Comparison of ENCODE assay signal across 8 cellular contexts in the genomic region with DNA sequence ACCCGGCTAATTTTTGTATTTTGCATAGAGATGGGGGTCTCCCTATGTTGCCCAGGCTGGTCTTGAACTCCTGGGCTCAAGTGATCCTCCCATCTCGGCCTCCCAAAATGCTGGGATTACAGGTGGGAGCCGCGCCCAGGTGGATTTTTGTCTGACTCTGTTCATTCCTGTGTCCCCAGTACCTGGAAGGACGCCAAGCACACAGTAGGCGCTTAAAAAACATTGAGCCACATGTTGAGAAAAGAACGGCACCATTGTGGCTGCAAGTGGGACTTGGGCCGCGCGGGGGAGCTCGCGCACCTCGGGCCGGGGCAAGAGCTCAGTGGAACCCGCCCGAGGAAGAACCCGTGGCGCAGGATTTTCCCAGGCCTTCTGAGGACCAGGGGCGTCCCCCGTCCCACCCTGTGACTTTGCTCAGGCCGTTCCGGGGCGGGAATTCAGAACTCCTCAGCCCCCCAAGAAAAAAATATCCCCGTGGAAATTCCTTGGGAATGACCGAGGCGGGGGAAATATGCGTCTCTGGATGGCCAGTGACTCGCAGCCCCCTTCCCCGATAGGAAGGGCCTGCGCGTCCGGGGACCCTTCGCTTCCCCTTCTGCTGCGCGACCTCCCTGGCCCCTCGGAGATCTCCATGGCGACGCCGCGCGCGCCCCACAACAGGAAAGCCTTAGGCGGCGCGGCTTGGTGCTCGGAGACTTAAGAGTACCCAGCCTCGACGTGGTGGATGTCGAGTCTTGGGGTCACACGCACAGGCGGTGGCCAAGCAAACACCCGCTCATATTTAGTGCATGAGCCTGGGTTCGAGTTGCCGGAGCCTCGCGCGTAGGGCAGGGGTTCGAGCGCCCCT. TPM values are rescaled to one million over a fixed set of nuclear protein-coding genes. Genes with fewer than 3 reads are reported as not detected.
DNase-seq lines count a peak whose midpoint lies in the region; ATAC-seq, FAIRE-seq and TF ChIP-seq lines count a peak whose summit lies in the region.

No MANE protein-coding gene starts in this region.

- no peaks in the 10 kb centered on the region for H3K27me3 ChIP-seq in CD4-positive, alpha-beta T cell (ENCODE audit: control insufficient read depth, insufficient read depth, low read length)
- peaks cover 45% of the 10 kb centered on the region for H3K27me3 ChIP-seq in GM23338 (ENCODE audit: insufficient read depth)

- peak overlapping the region; percentile 40 to 55 for H3K9ac ChIP-seq in kidney (ENCODE audit: low read length in 2 of 2)

- peak overlapping the region; percentile 93 for H2AFZ ChIP-seq in GM23338

- no peak for FAIRE-seq in kidney (lab: Jason Lieb, UNC)

- no peaks in the 10 kb centered on the region for H3K9me3 ChIP-seq in CD4-positive, alpha-beta T cell (ENCODE audit: control insufficient read depth, low read length)
- no peaks in the 10 kb centered on the region for H3K9me3 ChIP-seq in kidney (ENCODE audit: control insufficient read depth in 1 of 2, low read length in 2 of 2)

- peak; percentile 94 for TF ChIP-seq CTCF in CD4-positive, alpha-beta T cell (IDR thresholded peaks at IDR 0.05)
- TF ChIP-seq CTCF in GM23338 (conservative IDR thresholded peaks at IDR 0.05; ENCODE audit: low read depth in 2 of 2) (peak; percentile 83 to 97), kidney (IDR thresholded peaks at IDR 0.05; ENCODE audit: borderline replicate concordance, extremely low read depth, insufficient read depth) (peak; percentile 93)

- peak overlapping the region; percentile 77 for H3K4me2 ChIP-seq in GM23338

- H3K36me3 ChIP-seq in GM23338 (ENCODE audit: insufficient read depth) = no peaks in the 10 kb centered on the region
- peaks cover 0 to under 1% of the 10 kb centered on the region in 2 donors for H3K36me3 ChIP-seq in kidney (ENCODE audit: control insufficient read depth in 1 of 2, insufficient read depth in 2 of 2, low read length in 2 of 2)

- intact Hi-C loops in CD4-positive, alpha-beta T cell (cut with DNase I, micrococcal nuclease) = loop anchor here (1.0 to 5.0 kb wide), 6 partner anchors 17 to 337 kb away; partner anchors contain the start of genes FDX2 (in 1 of the 2), ICAM4 (in 1 of the 2) and RAVER1 (in 1 of the 2)
- intact Hi-C loops in kidney (cut with DNase I) = loop anchor here (5.0 kb wide), 1 partner anchor 123 kb away; no protein-coding TSS in a partner anchor

- H3K79me2 ChIP-seq in GM23338 (replicated peaks; ENCODE audit: insufficient read depth) = no peaks in the 10 kb centered on the region

- H4K20me1 ChIP-seq in GM23338 (replicated peaks; ENCODE audit: insufficient read depth) = no peaks in the 10 kb centered on the region

- peaks cover 4% of the 10 kb centered on the region; the same call in 1 of the 2 replicates for H3K4me1 ChIP-seq in GM23338 (ENCODE audit: insufficient read depth)
- H3K4me1 ChIP-seq in kidney (ENCODE audit: control insufficient read depth in 1 of 2, insufficient read depth in 1 of 2, low read depth in 1 of 2, low read length in 2 of 2) = peaks cover 0 to 9% of the 10 kb centered on the region in 2 donors

- no peaks in the 10 kb centered on the region for H3K9me3 Mint-ChIP-seq in CD4-positive, alpha-beta T cell
- no peaks in the 10 kb centered on the region; the same call in 2 of the 3 replicates for H3K9me3 Mint-ChIP-seq in GM23338

- H3K4me3 ChIP-seq in GM23338 (peak overlapping the region; percentile 53), kidney (ENCODE audit: low read length in 2 of 2) (peak overlapping the region; percentile 61)

- peak; percentile 69 for ATAC-seq in CD4-positive, alpha-beta T cell (ENCODE audit: poor library complexity)
- peak; percentile 69 for ATAC-seq in GM23338
- peak; percentile 53 to 55 for ATAC-seq in activated CD4-positive, CD25-positive, alpha-beta regulatory T cell treated with anti-CD3 and anti-CD28 coated beads, Interleukin-2, amount 50 U/mL, for 24 hours
- no peak for ATAC-seq in HG02884 (IDR thresholded peaks at IDR 0.05; ENCODE audit: unreplicated experiment)

- peaks cover 4% of the 10 kb centered on the region for H3K36me3 Mint-ChIP-seq in CD4-positive, alpha-beta T cell (ENCODE audit: low read depth)
- no peaks in the 10 kb centered on the region for H3K36me3 Mint-ChIP-seq in GM23338 (ENCODE audit: low read depth)

- no peaks in the 10 kb centered on the region for H3K27me3 Mint-ChIP-seq in CD4-positive, alpha-beta T cell
- peaks cover 43% of the 10 kb centered on the region for H3K27me3 Mint-ChIP-seq in GM23338 (ENCODE audit: insufficient read depth, low read depth, poor library complexity)

- CTCF ChIA-PET in CD4-positive, alpha-beta T cell (lab: Charles Lee) = interaction anchor here (0.5 to 6.4 kb wide), 27 partner anchors 9 to 411 kb away, joined by 3 to 102 read pairs (median 4); partner anchors contain the start of genes ICAM5, MRPL4, RAVER1 and TYK2

- no peaks in the 10 kb centered on the region for H3K9me2 ChIP-seq in GM23338 (ENCODE audit: insufficient read depth)

- peak; percentile 72 to 90 (median 85) for DNase-seq in CD4-positive, alpha-beta T cell
- DNase-seq in GM23338 (ENCODE audit: low spot score) (peak; percentile 89), NCI-H2196 treated with DMSO at 0.1 percent for 48 hours (lab: John Stamatoyannopoulos, UW; ENCODE audit: unreplicated experiment) (peak; percentile 56), kidney (peak; percentile 94)
- DNase-seq in central memory CD4-positive, alpha-beta T cell = peak; percentile 81
- DNase-seq in stimulated activated CD4-positive, alpha-beta T cell treated with anti-CD3 and anti-CD28 coated beads, Interleukin-12 subunit alpha, Interleukin-12 subunit beta, amount 100 ng/mL, for 24 hours (ENCODE audit: low read depth in 2 of 2) = peak; percentile 70 to 88

- peaks cover 38% of the 10 kb centered on the region for H3K4me1 Mint-ChIP-seq in CD4-positive, alpha-beta T cell (ENCODE audit: low read depth)
- H3K4me1 Mint-ChIP-seq in GM23338 = peaks cover 4% of the 10 kb centered on the region; the same call in 2 of the 3 replicates

- peaks cover 13% of the 10 kb centered on the region; the same call in 1 of the 2 replicates for H3F3A ChIP-seq in GM23338 (replicated peaks; ENCODE audit: low read depth)

- H3K4me3 Mint-ChIP-seq in CD4-positive, alpha-beta T cell = peak overlapping the region; percentile 86
- peak overlapping the region; percentile 65 for H3K4me3 Mint-ChIP-seq in GM23338

- H3K27ac ChIP-seq in CD4-positive, alpha-beta T cell (ENCODE audit: low read depth, low read length) = peak overlapping the region; percentile 77
- H3K27ac ChIP-seq in GM23338 (ENCODE audit: low read depth) = no peak overlapping the region
- peak overlapping the region; percentile 87 to 90 for H3K27ac ChIP-seq in kidney (ENCODE audit: low read depth in 2 of 2, low read length in 2 of 2)

- POLR2A ChIA-PET in CD4-positive, alpha-beta T cell (lab: Charles Lee) = interaction anchor here (0.9 to 4.0 kb wide), 15 partner anchors 17 to 173 kb away, joined by 3 to 69 read pairs (median 4); partner anchors contain the start of genes ICAM4, ICAM5, MRPL4 and PPAN

- H3K27ac Mint-ChIP-seq in CD4-positive, alpha-beta T cell = peak overlapping the region; percentile 80
- no peak overlapping the region for H3K27ac Mint-ChIP-seq in GM23338

TF ChIP-seq in GM23338, 12 proteins besides CTCF, POLR2A, EP300 and RAD21:
- TF ChIP-seq EZH2 (IDR thresholded peaks at IDR 0.05; ENCODE audit: low read depth, unreplicated experiment) (peak; percentile 21), JUNB (IDR thresholded peaks at IDR 0.05; ENCODE audit: unreplicated experiment) (no peak)

RNA-seq across cellular contexts. Expression of gene ICAM1, which starts 1.4 kb away (rescaled TPM):
- 1 to 10 TPM; 7.0 to 7.4 TPM for total RNA-seq in CD4-positive, alpha-beta T cell
- total RNA-seq in GM23338 (2014; rRNA removed; shearing (Covaris generic)) = 3.5 and 3.6 TPM in 2 replicates
- 1.0 and 1.6 TPM in 2 replicates for polyA plus RNA-seq in GM23338 (2016; fragmentation: Nextera tagmentation; extraction: Ambion mirVana)
- total RNA-seq in kidney = 50.3 TPM
- 16.3 TPM for polyA plus RNA-seq in kidney (ENCODE audit: insufficient read depth, low read depth, low replicate concordance)

RNA-seq across cellular contexts. Expression of gene ICAM4, which starts 17.2 kb away (rescaled TPM):
- total RNA-seq in CD4-positive, alpha-beta T cell = under 1 TPM; 0.52 to 0.70 TPM
- 1.0 and 3.8 TPM in 2 replicates for total RNA-seq in GM23338 (2014; rRNA removed; shearing (Covaris generic))
- polyA plus RNA-seq in GM23338 (2016; fragmentation: Nextera tagmentation; extraction: Ambion mirVana) = 0.81 and 0.96 TPM in 2 replicates
- total RNA-seq in kidney = 0.85 TPM
- polyA plus RNA-seq in kidney (ENCODE audit: insufficient read depth, low read depth, low replicate concordance) = 1.1 TPM

RNA-seq across cellular contexts. Expression of gene MRPL4, which starts 17.5 kb away (rescaled TPM):
- 10 to 100 TPM; 44.6 to 47.3 TPM for total RNA-seq in CD4-positive, alpha-beta T cell
- 152 and 171 TPM in 2 replicates for total RNA-seq in GM23338 (2014; rRNA removed; shearing (Covaris generic))
- polyA plus RNA-seq in GM23338 (2016; fragmentation: Nextera tagmentation; extraction: Ambion mirVana) (92.0 and 102 TPM in 2 replicates), kidney (ENCODE audit: insufficient read depth, low read depth, low replicate concordance) (102 TPM)
- 44.8 TPM for total RNA-seq in kidney

RNA-seq across cellular contexts. Expression of gene ICAM5, which starts 20.2 kb away (rescaled TPM):
- total RNA-seq in CD4-positive, alpha-beta T cell = not detected
- total RNA-seq in GM23338 (2014; rRNA removed; shearing (Covaris generic)) = 2.7 and 4.6 TPM in 2 replicates
- polyA plus RNA-seq in GM23338 (2016; fragmentation: Nextera tagmentation; extraction: Ambion mirVana) (0.47 and 0.78 TPM in 2 replicates), kidney (ENCODE audit: insufficient read depth, low read depth, low replicate concordance) (0.34 TPM)
- 2.9 TPM for total RNA-seq in kidney

RNA-seq across cellular contexts. Expression of gene S1PR2, which starts 38.4 kb away (rescaled TPM):
- total RNA-seq in CD4-positive, alpha-beta T cell = 10 to 100 TPM; 14.6 to 17.2 TPM
- total RNA-seq in GM23338 (2014; rRNA removed; shearing (Covaris generic)) = 13.2 and 13.9 TPM in 2 replicates
- polyA plus RNA-seq in GM23338 (2016; fragmentation: Nextera tagmentation; extraction: Ambion mirVana) = 8.9 and 9.2 TPM in 2 replicates
- 6.3 TPM for total RNA-seq in kidney
- polyA plus RNA-seq in kidney (ENCODE audit: insufficient read depth, low read depth, low replicate concordance) = 1.5 TPM
